ENCODE assay signal across 13 cellular contexts in genomic region chr17:1201132-1201702, GRCh38. TPM values are rescaled to one million over a fixed set of nuclear protein-coding genes. Genes with fewer than 3 reads are reported as not detected.
A peak's percentile ranks its signal among the peaks of the same experiment; 100 is the strongest.
DNase-seq lines count a peak whose midpoint lies in the region; ATAC-seq and TF ChIP-seq lines count a peak whose summit lies in the region.
"Had no signal": no experiment of that assay in that cellular context is flagged by ENCODE, and none has a peak within 500 bp of the region (broad histone marks: within the 10 kb centered on the region; RNA-seq: fewer than 3 reads in every experiment).

No MANE protein-coding gene starts in this region.

- H3K9me3 Mint-ChIP-seq in activated naive CD4-positive, alpha-beta T cell treated with anti-CD3 and anti-CD28 coated beads, Interleukin-2, amount 50 U/mL, for 24 hours, result no peaks in the 10 kb centered on the region
- no peaks in the 10 kb centered on the region for H3K9me3 Mint-ChIP-seq in endothelial cell (ENCODE audit: unreplicated experiment)
- H3K9me3 Mint-ChIP-seq: type B pancreatic cell had no signal

- no peaks in the 10 kb centered on the region for H3K9me3 ChIP-seq in T-helper 17 cell (ENCODE audit: control insufficient read depth, low read length, poor library complexity, severe bottlenecking)

- H3K27ac Mint-ChIP-seq in T-helper 17 cell, result peak overlapping the region; percentile 76
- H3K27ac Mint-ChIP-seq in activated naive CD4-positive, alpha-beta T cell treated with anti-CD3 and anti-CD28 coated beads, Interleukin-2, amount 50 U/mL, for 24 hours, result peak overlapping the region; percentile 77
- H3K27ac Mint-ChIP-seq in endothelial cell (ENCODE audit: unreplicated experiment), result no peak overlapping the region
- H3K27ac Mint-ChIP-seq: type B pancreatic cell had no signal

- H3K4me3 ChIP-seq in GM12865 (ENCODE audit: low read depth, low read length), result no peak overlapping the region

- no peaks in the 10 kb centered on the region for H3K36me3 Mint-ChIP-seq in T-helper 17 cell (ENCODE audit: low read depth)
- H3K36me3 Mint-ChIP-seq in activated naive CD4-positive, alpha-beta T cell treated with anti-CD3 and anti-CD28 coated beads, Interleukin-2, amount 50 U/mL, for 24 hours, result no peaks in the 10 kb centered on the region
- no peaks in the 10 kb centered on the region for H3K36me3 Mint-ChIP-seq in endothelial cell (ENCODE audit: low read depth, unreplicated experiment)
- H3K36me3 Mint-ChIP-seq: type B pancreatic cell had no signal

- peak overlapping the region; percentile 70 for H3K4me3 Mint-ChIP-seq in T-helper 17 cell
- H3K4me3 Mint-ChIP-seq in activated naive CD4-positive, alpha-beta T cell treated with anti-CD3 and anti-CD28 coated beads, Interleukin-2, amount 50 U/mL, for 24 hours, result peak overlapping the region; percentile 23
- no peak overlapping the region for H3K4me3 Mint-ChIP-seq in endothelial cell (ENCODE audit: unreplicated experiment)

- DNase-seq in GM12865 (ENCODE audit: low read depth), result peak; percentile 80
- peak in 1 of 3 donors; percentile 26 for DNase-seq in T-helper 17 cell
- DNase-seq in stimulated activated CD8-positive, alpha-beta memory T cell treated with anti-CD3 and anti-CD28 coated beads, Interleukin-12 subunit alpha, Interleukin-12 subunit beta, amount 100 ng/mL, for 1 hour (ENCODE audit: low read depth), result peak; percentile 44
- DNase-seq in DMS79 treated with DMSO at 0.1 percent for 48 hours (lab: John Stamatoyannopoulos, UW), result no peak
- no peak for DNase-seq in hypothalamus (lab: John Stamatoyannopoulos, UW)
- DNase-seq in SKM-1 (lab: John Stamatoyannopoulos, UW; ENCODE audit: unreplicated experiment), result no peak
- no peak for DNase-seq in endothelial cell (ENCODE audit: low spot score)
- DNase-seq: Calu3; dermis blood vessel endothelial cell; NCI-H146; NK-92 treated with Interleukin-12 subunit alpha and Interleukin-12 subunit beta, amount 100 ng/mL, for 24 hours had no signal

- TF ChIP-seq CTCF in GM12865 (IDR thresholded peaks at IDR 0.05; ENCODE audit: insufficient read depth, low read depth, low read length, missing control alignments), result no peak
- no peak for TF ChIP-seq CTCF in endothelial cell (IDR thresholded peaks at IDR 0.05; ENCODE audit: unreplicated experiment)

- H3K4me1 Mint-ChIP-seq in T-helper 17 cell (peaks cover 25% of the 10 kb centered on the region), endothelial cell (ENCODE audit: unreplicated experiment) (peaks cover 2% of the 10 kb centered on the region)
- peaks cover 44% of the 10 kb centered on the region for H3K4me1 Mint-ChIP-seq in activated naive CD4-positive, alpha-beta T cell treated with anti-CD3 and anti-CD28 coated beads, Interleukin-2, amount 50 U/mL, for 24 hours

- peak; percentile 56 for ATAC-seq in T-helper 17 cell

- H3K27me3 Mint-ChIP-seq in T-helper 17 cell (no peaks in the 10 kb centered on the region), endothelial cell (ENCODE audit: unreplicated experiment) (peaks cover 6% of the 10 kb centered on the region)
- H3K27me3 Mint-ChIP-seq in activated naive CD4-positive, alpha-beta T cell treated with anti-CD3 and anti-CD28 coated beads, Interleukin-2, amount 50 U/mL, for 24 hours, result no peaks in the 10 kb centered on the region

RNA-seq across cellular contexts. Expression of gene ABR, which starts 21.4 kb away (rescaled TPM):
- 100 to 1,000 TPM; 101 to 130 TPM for total RNA-seq in T-helper 17 cell
- 76.6 TPM for total RNA-seq in endothelial cell (ENCODE audit: unreplicated experiment)

Comparison
In these comparisons a context has a peak if more than half of its experiments do, and no peak if none do; other contexts are left out.
1. DNase-seq: peak in GM12865 (single experiment) and stimulated activated CD8-positive, alpha-beta memory T cell treated with anti-CD3 and anti-CD28 coated beads, Interleukin-12 subunit alpha, Interleukin-12 subunit beta, amount 100 ng/mL, for 1 hour (single experiment); none in DMS79 treated with DMSO at 0.1 percent for 48 hours (single experiment), hypothalamus (0 of 51), SKM-1 (single experiment) and endothelial cell (single experiment).